ENCODE assay signal across 19 cellular contexts in the genomic region with DNA sequence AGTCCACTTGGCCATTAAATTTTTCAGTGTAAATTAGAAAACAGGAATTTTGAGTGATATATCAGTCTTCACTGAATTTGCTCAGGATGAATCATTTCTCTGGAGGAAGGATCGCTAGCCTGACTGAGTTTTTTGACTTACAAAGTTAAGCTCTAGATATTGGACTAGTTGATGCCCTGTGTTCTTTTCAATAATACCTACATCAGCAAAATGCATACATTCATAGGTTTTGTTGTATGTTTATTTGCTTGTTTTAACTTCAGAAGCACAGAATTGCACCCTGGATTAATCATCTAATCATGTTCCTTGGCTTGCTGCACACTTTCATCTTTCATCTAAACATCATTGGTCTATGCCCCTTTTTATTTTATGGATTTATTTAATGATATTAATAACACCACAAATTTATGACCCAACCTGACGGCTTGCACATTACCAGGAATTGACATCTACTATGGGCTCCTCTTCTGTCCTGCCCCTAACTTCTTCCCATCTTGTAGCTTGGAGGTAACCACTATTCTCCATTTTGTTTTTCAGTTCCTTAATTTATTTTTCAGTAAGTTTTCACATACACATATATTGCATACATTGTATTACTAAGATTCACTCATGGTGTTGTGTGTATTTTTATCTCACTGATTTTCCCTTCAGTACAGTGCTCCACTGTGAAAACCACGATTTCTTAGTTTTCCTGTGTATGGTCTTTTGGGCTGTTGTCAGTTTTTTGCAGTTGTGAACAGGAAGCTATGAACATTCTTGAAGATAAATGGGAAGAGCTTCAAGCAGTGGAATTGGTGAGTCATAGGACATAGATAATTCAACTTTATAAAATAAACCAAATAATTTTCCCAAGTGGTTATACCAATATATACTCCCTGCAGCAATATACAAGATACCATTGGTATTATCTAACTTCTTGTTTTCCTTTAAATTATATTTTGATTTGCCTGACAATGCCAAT. TPM values are rescaled to one million over a fixed set of nuclear protein-coding genes. Genes with fewer than 3 reads are reported as not detected.
DNase-seq lines count a peak whose midpoint lies in the region; ATAC-seq and TF ChIP-seq lines count a peak whose summit lies in the region.
"Had no signal": no experiment of that assay in that cellular context is flagged by ENCODE, and none has a peak within 500 bp of the region (broad histone marks: within the 10 kb centered on the region; RNA-seq: fewer than 3 reads in every experiment).

No MANE protein-coding gene starts in this region.

- no peaks in the 10 kb centered on the region for H3K4me1 Mint-ChIP-seq in activated CD4-positive, alpha-beta T cell treated with anti-CD3 and anti-CD28 coated beads, Interleukin-2, amount 10 ng/mL, durations not matched to agents 7 days and 5 days
- H3K4me1 Mint-ChIP-seq in activated CD4-positive, alpha-beta T cell treated with anti-CD3 and anti-CD28 coated beads, Interleukin-2, amount 10 ng/mL, durations not matched to agents 24 days and 14 days, result peaks cover 5% of the 10 kb centered on the region

- H3K9me3 Mint-ChIP-seq in activated CD4-positive, alpha-beta T cell treated with anti-CD3 and anti-CD28 coated beads, Interleukin-2, amount 10 ng/mL, durations not matched to agents 7 days and 5 days, result peaks cover under 1% of the 10 kb centered on the region
- H3K9me3 Mint-ChIP-seq in activated CD4-positive, alpha-beta T cell treated with anti-CD3 and anti-CD28 coated beads, Interleukin-2, amount 10 ng/mL, durations not matched to agents 24 days and 14 days, result peaks cover 3% of the 10 kb centered on the region
- H3K9me3 Mint-ChIP-seq: CD4-positive, alpha-beta T cell; effector memory CD8-positive, alpha-beta T cell; T-helper 2 cell treated with Interferon-gamma antibody and Interleukin-4, amounts not matched to agents 5 μg/mL and 100 μg/mL, for 36 hours had no signal

- no peaks in the 10 kb centered on the region for H3K79me2 ChIP-seq in OCI-LY3 (ENCODE audit: low read length)

- H3K4me3 Mint-ChIP-seq in activated CD4-positive, alpha-beta T cell treated with anti-CD3 and anti-CD28 coated beads, Interleukin-2, amount 10 ng/mL, durations not matched to agents 7 days and 5 days, result no peak overlapping the region
- no peak overlapping the region for H3K4me3 Mint-ChIP-seq in activated CD4-positive, alpha-beta T cell treated with anti-CD3 and anti-CD28 coated beads, Interleukin-2, amount 10 ng/mL, durations not matched to agents 24 days and 14 days
- H3K4me3 Mint-ChIP-seq: activated naive CD8-positive, alpha-beta T cell; CD4-positive, alpha-beta T cell; effector memory CD8-positive, alpha-beta T cell; T-helper 2 cell treated with Interferon-gamma antibody and Interleukin-4, amounts not matched to agents 5 μg/mL and 100 μg/mL, for 36 hours had no signal

- peak overlapping the region; percentile 4; the same call in 1 of the 2 replicates for H3K4me2 ChIP-seq in OCI-LY3 (ENCODE audit: low read length)

- H3K4me3 ChIP-seq in OCI-LY3 (ENCODE audit: low read length) (no peak overlapping the region), fibroblast of villous mesenchyme (ENCODE audit: low read depth, low read length) (no peak overlapping the region)
- H3K4me3 ChIP-seq: cardiac muscle cell, ovary, tibial nerve had no signal

- no peak overlapping the region for H3K27ac Mint-ChIP-seq in activated CD4-positive, alpha-beta T cell treated with anti-CD3 and anti-CD28 coated beads, Interleukin-2, amount 10 ng/mL, durations not matched to agents 7 days and 5 days
- no peak overlapping the region for H3K27ac Mint-ChIP-seq in activated CD4-positive, alpha-beta T cell treated with anti-CD3 and anti-CD28 coated beads, Interleukin-2, amount 10 ng/mL, durations not matched to agents 24 days and 14 days
- H3K27ac Mint-ChIP-seq: activated naive CD8-positive, alpha-beta T cell; CD4-positive, alpha-beta T cell; effector memory CD8-positive, alpha-beta T cell; T-helper 2 cell treated with Interferon-gamma antibody and Interleukin-4, amounts not matched to agents 5 μg/mL and 100 μg/mL, for 36 hours had no signal

- no peaks in the 10 kb centered on the region for H3K36me3 Mint-ChIP-seq in activated CD4-positive, alpha-beta T cell treated with anti-CD3 and anti-CD28 coated beads, Interleukin-2, amount 10 ng/mL, durations not matched to agents 7 days and 5 days (ENCODE audit: low read depth)
- no peaks in the 10 kb centered on the region for H3K36me3 Mint-ChIP-seq in activated CD4-positive, alpha-beta T cell treated with anti-CD3 and anti-CD28 coated beads, Interleukin-2, amount 10 ng/mL, durations not matched to agents 24 days and 14 days (ENCODE audit: low read depth)

- DNase-seq in ELR (ENCODE audit: low read depth) (peak; percentile 39), fibroblast of villous mesenchyme (ENCODE audit: low read depth) (peak; percentile 40)
- DNase-seq in activated CD4-positive, alpha-beta T cell treated with anti-CD3 and anti-CD28 coated beads, Interleukin-2, amount 10 ng/mL, durations not matched to agents 7 days and 5 days, result no peak
- DNase-seq in activated CD4-positive, alpha-beta T cell treated with anti-CD3 and anti-CD28 coated beads, Interleukin-2, amount 10 ng/mL, durations not matched to agents 24 days and 14 days, result no peak
- DNase-seq: activated CD4-positive, alpha-beta T cell treated with anti-CD3 and anti-CD28 coated beads for 48 hours; CD4-positive, alpha-beta T cell; effector memory CD8-positive, alpha-beta T cell; foreskin keratinocyte; left ventricle myocardium superior; NCI-H1092; ovary had no signal

- TF ChIP-seq CTCF in OCI-LY3 (IDR thresholded peaks at IDR 0.05; ENCODE audit: low read depth, low read length) (no peak), fibroblast of villous mesenchyme (IDR thresholded peaks at IDR 0.05; ENCODE audit: insufficient read depth, low read depth, low read length) (no peak)

- H3K27me3 ChIP-seq in OCI-LY3 (ENCODE audit: low read depth, low read length), result peaks cover 14% of the 10 kb centered on the region
- H3K27me3 ChIP-seq: cardiac muscle cell, foreskin keratinocyte, ovary, tibial nerve had no signal

- peaks cover 4% of the 10 kb centered on the region for H3K36me3 ChIP-seq in OCI-LY3 (replicated peaks; ENCODE audit: low read depth, low read length)
- H3K36me3 ChIP-seq: cardiac muscle cell, ovary, tibial nerve had no signal

- no peaks in the 10 kb centered on the region; the same call in 1 of the 2 replicates for H3K9me3 ChIP-seq in OCI-LY3 (ENCODE audit: insufficient read depth, low read length)
- H3K9me3 ChIP-seq: ovary, tibial nerve had no signal

- ATAC-seq in HG02870 (IDR thresholded peaks at IDR 0.05; ENCODE audit: unreplicated experiment), result peak; percentile 35
- ATAC-seq in HG03139 (IDR thresholded peaks at IDR 0.05; ENCODE audit: unreplicated experiment), result no peak
- no peak for ATAC-seq in GM21390 (IDR thresholded peaks at IDR 0.05; ENCODE audit: unreplicated experiment)
- ATAC-seq: effector memory CD8-positive, alpha-beta T cell; foreskin keratinocyte; left ventricle myocardium superior had no signal

- no peak overlapping the region for H2AFZ ChIP-seq in OCI-LY3 (ENCODE audit: low read depth, low read length)

- no peak overlapping the region for H3K27ac ChIP-seq in OCI-LY3 (ENCODE audit: low read length)
- H3K27ac ChIP-seq: cardiac muscle cell, foreskin keratinocyte, ovary, tibial nerve had no signal

- no peaks in the 10 kb centered on the region for H4K20me1 ChIP-seq in OCI-LY3 (ENCODE audit: insufficient read depth, low read length)

- CTCF ChIA-PET in activated CD4-positive, alpha-beta T cell treated with anti-CD3 and anti-CD28 coated beads, Interleukin-2, amount 10 ng/mL, durations not matched to agents 7 days and 5 days (lab: Charles Lee), result interaction anchor here (1.2 kb wide), 1 partner anchor 32 kb away, joined by 3 read pairs; no protein-coding TSS in a partner anchor

- no peak overlapping the region for H3K9ac ChIP-seq in OCI-LY3 (ENCODE audit: low read length)

- POLR2A ChIA-PET in activated CD4-positive, alpha-beta T cell treated with anti-CD3 and anti-CD28 coated beads, Interleukin-2, amount 10 ng/mL, durations not matched to agents 7 days and 5 days (lab: Charles Lee), result no interaction called here

- peaks cover 6% of the 10 kb centered on the region for H3K27me3 Mint-ChIP-seq in activated CD4-positive, alpha-beta T cell treated with anti-CD3 and anti-CD28 coated beads, Interleukin-2, amount 10 ng/mL, durations not matched to agents 7 days and 5 days
- H3K27me3 Mint-ChIP-seq in activated CD4-positive, alpha-beta T cell treated with anti-CD3 and anti-CD28 coated beads, Interleukin-2, amount 10 ng/mL, durations not matched to agents 24 days and 14 days, result peaks cover 4% of the 10 kb centered on the region
- H3K27me3 Mint-ChIP-seq: CD4-positive, alpha-beta T cell had no signal

- peaks cover 51% of the 10 kb centered on the region for H3K4me1 ChIP-seq in OCI-LY3 (ENCODE audit: low read length)
- H3K4me1 ChIP-seq: foreskin keratinocyte, tibial nerve had no signal

- intact Hi-C loops in activated CD4-positive, alpha-beta T cell treated with anti-CD3 and anti-CD28 coated beads, Interleukin-2, amount 10 ng/mL, durations not matched to agents 24 days and 14 days (cut with micrococcal nuclease), result no loop called here

RNA-seq across cellular contexts. Expression of a gene that starts 23.3 kb away (rescaled TPM):
- 36.4 and 77.3 TPM in 2 replicates for total RNA-seq in fibroblast of villous mesenchyme
- 100 to 1,000 TPM; 135 TPM for total RNA-seq in activated CD4-positive, alpha-beta T cell treated with anti-CD3 and anti-CD28 coated beads, Interleukin-2, amount 10 ng/mL, durations not matched to agents 7 days and 5 days
- 100 and 108 TPM in 2 replicates for total RNA-seq in activated CD4-positive, alpha-beta T cell treated with anti-CD3 and anti-CD28 coated beads, Interleukin-2, amount 10 ng/mL, durations not matched to agents 24 days and 14 days

RNA-seq across cellular contexts. Expression of a gene that starts 32.4 kb away (rescaled TPM):
- total RNA-seq in fibroblast of villous mesenchyme, result 28.7 and 34.5 TPM in 2 replicates
- 10 to 100 TPM; 27.2 to 32.9 TPM for total RNA-seq in activated CD4-positive, alpha-beta T cell treated with anti-CD3 and anti-CD28 coated beads, Interleukin-2, amount 10 ng/mL, durations not matched to agents 7 days and 5 days
- total RNA-seq in activated CD4-positive, alpha-beta T cell treated with anti-CD3 and anti-CD28 coated beads, Interleukin-2, amount 10 ng/mL, durations not matched to agents 24 days and 14 days, result 72.3 and 77.0 TPM in 2 replicates

RNA-seq across cellular contexts. Expression of a gene that starts 35.2 kb away (rescaled TPM):
- 27.4 and 41.5 TPM in 2 replicates for total RNA-seq in fibroblast of villous mesenchyme
- 10 to 100 TPM; 37.6 to 40.6 TPM for total RNA-seq in activated CD4-positive, alpha-beta T cell treated with anti-CD3 and anti-CD28 coated beads, Interleukin-2, amount 10 ng/mL, durations not matched to agents 7 days and 5 days
- 43.5 and 50.6 TPM in 2 replicates for total RNA-seq in activated CD4-positive, alpha-beta T cell treated with anti-CD3 and anti-CD28 coated beads, Interleukin-2, amount 10 ng/mL, durations not matched to agents 24 days and 14 days

Comparison
In these comparisons a context has a peak if more than half of its experiments do, and no peak if none do; other contexts are left out.
1. DNase-seq: peak in ELR (single experiment) and fibroblast of villous mesenchyme (single experiment); none in activated CD4-positive, alpha-beta T cell treated with anti-CD3 and anti-CD28 coated beads, Interleukin-2, amount 10 ng/mL, durations not matched to agents 7 days and 5 days (single experiment) and activated CD4-positive, alpha-beta T cell treated with anti-CD3 and anti-CD28 coated beads, Interleukin-2, amount 10 ng/mL, durations not matched to agents 24 days and 14 days (single experiment).